ENCODE assay signal across 6 cellular contexts in genomic region chr17:2054262-2054739, GRCh38. TPM values are rescaled to one million over a fixed set of nuclear protein-coding genes. Genes with fewer than 3 reads are reported as not detected.
A peak's percentile ranks its signal among the peaks of the same experiment; 100 is the strongest.
DNase-seq lines count a peak whose midpoint lies in the region; ATAC-seq and TF ChIP-seq lines count a peak whose summit lies in the region.

No MANE protein-coding gene starts in this region.

- H3F3A ChIP-seq in DOHH2 (ENCODE audit: control insufficient read depth, insufficient read depth) = peaks cover 6% of the 10 kb centered on the region

- H3K4me2 ChIP-seq in DOHH2 (ENCODE audit: low read length) = peak overlapping the region; percentile 96

- H4K20me1 ChIP-seq in DOHH2 (ENCODE audit: control insufficient read depth, insufficient read depth, low read depth, low read length) = 0 out of 2 replicates have a peak, but pooled peaks cover 7% of the 10 kb centered on the region

- no peak for TF ChIP-seq POLR2A in gastrocnemius medialis (IDR thresholded peaks at IDR 0.05)
- TF ChIP-seq POLR2A in body of pancreas (IDR thresholded peaks at IDR 0.05) = no peak

- H3K4me3 ChIP-seq in DOHH2 (ENCODE audit: low read length) (peak overlapping the region; percentile 75), gastrocnemius medialis (peak overlapping the region; percentile 47 to 62 (median 54)), body of pancreas (no peak overlapping the region)

- no peaks in the 10 kb centered on the region for H3K9me2 ChIP-seq in DOHH2 (replicated peaks; ENCODE audit: control insufficient read depth, low read length)

- intact Hi-C loops in gastrocnemius medialis (cut with DNase I; ENCODE audit: low total_unique reads) = loop anchor here (1.0 to 5.0 kb wide), 5 partner anchors 124 to 348 kb away; partner anchors contain the start of genes MNT, SGSM2 and TSR1
- intact Hi-C loops in body of pancreas (cut with DNase I) = no loop called here

- WGBS in body of pancreas, 2 donors = 6 to 13% methylated on average over 18 to 27 of the region's 28 CpGs

- no peaks in the 10 kb centered on the region for H3K79me2 ChIP-seq in DOHH2 (ENCODE audit: control insufficient read depth, low read length)

- H3K36me3 ChIP-seq in DOHH2 (ENCODE audit: control insufficient read depth, low read length) (no peaks in the 10 kb centered on the region), gastrocnemius medialis (no peaks in the 10 kb centered on the region), body of pancreas (replicated peaks in 1 of 2; ENCODE audit: insufficient read depth in 1 of 2, low read depth in 2 of 2) (no peaks in the 10 kb centered on the region)

- H3K27ac ChIP-seq in DOHH2 (ENCODE audit: low read depth, low read length) (no peak overlapping the region), gastrocnemius medialis (peak overlapping the region; percentile 7 to 82 (median 74)), body of pancreas (peak overlapping the region in 2 of 4 donors; percentile 15 to 26)

- TF ChIP-seq CTCF in DOHH2 (IDR thresholded peaks at IDR 0.05; ENCODE audit: low read depth, low read length, poor library complexity, severe bottlenecking) (no peak), gastrocnemius medialis (IDR thresholded peaks at IDR 0.05 in 4 of 5, conservative IDR thresholded peaks at IDR 0.05 in 1 of 5) (no peak), body of pancreas (IDR thresholded peaks at IDR 0.05) (no peak)

- in situ Hi-C loops in gastrocnemius medialis (cut with MboI; ENCODE audit: low sequenced_read_pairs in 4 of 4) = loop anchor here in 1 of 4 donors (5.0 kb wide), 1 partner anchor 193 kb away; no protein-coding TSS in a partner anchor

- no peaks in the 10 kb centered on the region for H3K9me3 ChIP-seq in DOHH2 (ENCODE audit: control insufficient read depth, insufficient read depth, low read length)
- H3K9me3 ChIP-seq in gastrocnemius medialis = no peaks in the 10 kb centered on the region
- no peaks in the 10 kb centered on the region for H3K9me3 ChIP-seq in body of pancreas

- H3K4me1 ChIP-seq in DOHH2 (ENCODE audit: control insufficient read depth, low read length) (peaks cover 65% of the 10 kb centered on the region), gastrocnemius medialis (peaks cover 3 to 27% of the 10 kb centered on the region in 2 donors), body of pancreas (peaks cover 72% of the 10 kb centered on the region)

- H3K27me3 ChIP-seq in DOHH2 (ENCODE audit: control insufficient read depth, low read length) = peaks cover 83% of the 10 kb centered on the region
- peaks cover 0 to 14% (median 2%) of the 10 kb centered on the region in 3 donors for H3K27me3 ChIP-seq in gastrocnemius medialis
- H3K27me3 ChIP-seq in body of pancreas = peaks cover 0 to 27% of the 10 kb centered on the region in 2 donors

- peak; percentile 80 for DNase-seq in NCI-H748 (lab: John Stamatoyannopoulos, UW; ENCODE audit: unreplicated experiment)
- DNase-seq in ecto neural progenitor cell (ENCODE audit: low spot score) = peak; percentile 71
- DNase-seq in gastrocnemius medialis = no peak
- no peak for DNase-seq in body of pancreas

- ATAC-seq in gastrocnemius medialis (no peak), HG03139 (IDR thresholded peaks at IDR 0.05; ENCODE audit: unreplicated experiment) (no peak), body of pancreas (no peak)

RNA-seq across cellular contexts. Expression of gene HIC1, which starts 0.6 kb away (rescaled TPM):
- total RNA-seq in gastrocnemius medialis = 1 to 10 TPM; 4.6 to 9.6 (median 6.9) TPM
- total RNA-seq in body of pancreas = 10 to 100 TPM in 1 of 2 donors, 1 to 10 TPM in 1; 9.6 to 18.1 TPM

RNA-seq across cellular contexts. Expression of gene OVCA2, which starts 12.5 kb away (rescaled TPM):
- total RNA-seq in gastrocnemius medialis (10 to 100 TPM; 12.6 to 50.2 (median 34.4) TPM), body of pancreas (10 to 100 TPM; 17.1 to 36.3 TPM)

RNA-seq across cellular contexts. Expression of gene DPH1, which starts 24.3 kb away (rescaled TPM):
- 10 to 100 TPM; 47.2 to 59.9 (median 57.7) TPM for total RNA-seq in gastrocnemius medialis
- total RNA-seq in body of pancreas = 10 to 100 TPM; 34.8 to 77.8 TPM

RNA-seq across cellular contexts. Expression of gene RTN4RL1, which starts 29.2 kb away (rescaled TPM):
- total RNA-seq in gastrocnemius medialis = 1 to 10 TPM in 2 of 4 donors, under 1 TPM in 2; 0.31 to 1.7 (median 1.2) TPM
- total RNA-seq in body of pancreas = 1 to 10 TPM; 3.1 to 3.6 TPM

Comparison
In these comparisons a context has a peak if more than half of its experiments do, and no peak if none do; other contexts are left out.
1. H3K4me3 ChIP-seq: peak in DOHH2 (single experiment) and gastrocnemius medialis (4 of 4); none in body of pancreas (0 of 2).
2. DNase-seq: peak in NCI-H748 (single experiment) and ecto neural progenitor cell (single experiment); none in gastrocnemius medialis (0 of 2) and body of pancreas (0 of 4).